ENCODE assay signal across 13 cellular contexts in genomic region chr14:95183532-95184412, GRCh38. TPM values are rescaled to one million over a fixed set of nuclear protein-coding genes. Genes with fewer than 3 reads are reported as not detected.
DNase-seq lines count a peak whose midpoint lies in the region; ATAC-seq and TF ChIP-seq lines count a peak whose summit lies in the region.
"Had no signal": no experiment of that assay in that cellular context is flagged by ENCODE, and none has a peak within 500 bp of the region (broad histone marks: within the 10 kb centered on the region; RNA-seq: fewer than 3 reads in every experiment).

No MANE protein-coding gene starts in this region.

- H3K36me3 ChIP-seq in mammary epithelial cell (ENCODE audit: insufficient read depth, low read length): no peaks in the 10 kb centered on the region
- no peaks in the 10 kb centered on the region for H3K36me3 ChIP-seq in spleen
- no peaks in the 10 kb centered on the region for H3K36me3 ChIP-seq in GM23248 (ENCODE audit: low read depth)
- H3K36me3 ChIP-seq: SJSA1 had no signal

- 90% methylated on average over 6 of the region's 6 CpGs for WGBS in mammary epithelial cell (ENCODE audit: low coverage, missing lambda C conversion rate)
- 43 to 49% (median 46%) methylated on average over 6 of the region's 6 CpGs for WGBS in spleen, 5 donors
- WGBS in GM23248 (ENCODE audit: low coverage in 1 of 2, low lambda C conversion rate in 2 of 2, missing lambda C conversion rate in 2 of 2), 2 experiments: 67 to 71% methylated on average over 6 of the region's 6 CpGs

- H3K4me2 ChIP-seq in mammary epithelial cell (ENCODE audit: insufficient read depth, low read depth, low read length): no peak overlapping the region
- H3K4me2 ChIP-seq in GM23248 (ENCODE audit: unreplicated experiment): no peak overlapping the region

- dilution Hi-C loops in mammary epithelial cell (cut with HindIII; ENCODE audit: low sequenced_read_pairs): no loop called here

- H3K27ac ChIP-seq in mammary epithelial cell (ENCODE audit: insufficient read depth, low read depth, low read length): no peak overlapping the region
- H3K27ac ChIP-seq in spleen: peak overlapping the region; percentile 53 to 93 (median 90)
- H3K27ac ChIP-seq in GM23248: no peak overlapping the region
- H3K27ac ChIP-seq: SJSA1 had no signal

- H3K9ac ChIP-seq in mammary epithelial cell (ENCODE audit: insufficient read depth, low read length) (no peak overlapping the region), GM23248 (no peak overlapping the region)

- H4K20me1 ChIP-seq in mammary epithelial cell (ENCODE audit: insufficient read depth, low read length) (no peaks in the 10 kb centered on the region), GM23248 (ENCODE audit: insufficient read depth) (no peaks in the 10 kb centered on the region)

- H3K79me2 ChIP-seq in mammary epithelial cell (ENCODE audit: insufficient read depth, low read length) (no peaks in the 10 kb centered on the region), GM23248 (ENCODE audit: insufficient read depth) (no peaks in the 10 kb centered on the region)

- peak; percentile 40 for DNase-seq in GM20000 (ENCODE audit: low spot score)
- DNase-seq in mammary epithelial cell: no peak
- DNase-seq in left lobe of liver (ENCODE audit: low spot score): no peak
- no peak for DNase-seq in spleen
- DNase-seq in T-helper 9 cell: no peak
- DNase-seq in GM23248: no peak
- no peak for DNase-seq in NCI-H748 (lab: John Stamatoyannopoulos, UW; ENCODE audit: unreplicated experiment)
- no peak for DNase-seq in SW480 (ENCODE audit: low spot score)
- DNase-seq: activated effector memory CD4-positive, alpha-beta T cell treated with anti-CD3 and anti-CD28 coated beads, Interleukin-2, amount 50 U/mL, for 16 hours; CD8-positive, alpha-beta T cell; MV-4-11; NCI-H69 had no signal

- no peaks in the 10 kb centered on the region for H3F3A ChIP-seq in GM23248 (ENCODE audit: insufficient read depth)

- ATAC-seq in left lobe of liver: peak; percentile 12
- ATAC-seq: CD8-positive, alpha-beta T cell had no signal

- no peaks in the 10 kb centered on the region for H3K27me3 ChIP-seq in mammary epithelial cell (ENCODE audit: insufficient read depth, low read length)
- H3K27me3 ChIP-seq in spleen (replicated peaks in 1 of 7): peaks cover 0 to 15% (median 0%) of the 10 kb centered on the region in 7 donors
- no peaks in the 10 kb centered on the region for H3K27me3 ChIP-seq in GM23248 (replicated peaks; ENCODE audit: insufficient read depth)
- H3K27me3 ChIP-seq: SJSA1 had no signal

- H3K4me1 ChIP-seq in mammary epithelial cell (ENCODE audit: insufficient read depth, low read length) (no peaks in the 10 kb centered on the region), spleen (peaks cover 8 to 56% (median 31%) of the 10 kb centered on the region in 6 donors), GM23248 (ENCODE audit: insufficient read depth) (0 out of 2 replicates have a peak, but pooled peaks cover 2% of the 10 kb centered on the region)

- H2AFZ ChIP-seq in mammary epithelial cell (ENCODE audit: low read depth, low read length): no peak overlapping the region
- H2AFZ ChIP-seq in GM23248: no peak overlapping the region

- in situ Hi-C loops in mammary epithelial cell (cut with MboI; ENCODE audit: low sequenced_read_pairs in 2 of 2): no loop called here
- in situ Hi-C loops in GM23248 (cut with MboI): no loop called here

- H3K9me3 ChIP-seq in mammary epithelial cell (replicated peaks; ENCODE audit: insufficient read depth, low read length) (no peaks in the 10 kb centered on the region), spleen (peaks cover 0 to 13% (median 0%) of the 10 kb centered on the region in 8 donors), GM23248 (ENCODE audit: low read depth) (no peaks in the 10 kb centered on the region)
- H3K9me3 ChIP-seq: SJSA1 had no signal

- no peak for TF ChIP-seq POLR2A in spleen (IDR thresholded peaks at IDR 0.05)

- no peaks in the 10 kb centered on the region for H3K9me2 ChIP-seq in GM23248 (ENCODE audit: insufficient read depth)

- no peak overlapping the region for H3K4me3 ChIP-seq in mammary epithelial cell (replicated peaks in 1 of 3; ENCODE audit: insufficient read depth in 1 of 3, low read depth in 2 of 3, low read length in 3 of 3)
- H3K4me3 ChIP-seq in spleen: no peak overlapping the region
- H3K4me3 ChIP-seq in GM23248: no peak overlapping the region
- H3K4me3 ChIP-seq: SJSA1 had no signal

- intact Hi-C loops in mammary epithelial cell (cut with micrococcal nuclease): no loop called here
- intact Hi-C loops in spleen (cut with DNase I; ENCODE audit: low total_unique reads): no loop called here

- CTCF ChIA-PET in mammary epithelial cell (lab: Charles Lee; ENCODE audit: low non-redundant PET): no interaction called here

- no peak for TF ChIP-seq CTCF in GM20000 (IDR thresholded peaks at IDR 0.05; ENCODE audit: extremely low read depth, missing control alignments)
- TF ChIP-seq CTCF in mammary epithelial cell (conservative IDR thresholded peaks at IDR 0.05 in 1 of 2, IDR thresholded peaks at IDR 0.05 in 1 of 2; ENCODE audit: extremely low read depth in 1 of 2, insufficient read depth in 1 of 2, low read depth in 1 of 2, low read length in 2 of 2): no peak
- no peak for TF ChIP-seq CTCF in spleen (IDR thresholded peaks at IDR 0.05 in 8 of 11, conservative IDR thresholded peaks at IDR 0.05 in 3 of 11)

- BruUV-seq in mammary epithelial cell (replicated peaks; lab: Mats Ljungman, UMichigan): TSS peak; percentile 6

RNA-seq across cellular contexts. Expression of gene DICER1, which starts 26.4 kb away (rescaled TPM):
- total RNA-seq in mammary epithelial cell (10 to 100 TPM; 48.4 to 56.0 TPM), left lobe of liver (35.2 TPM), spleen (100 to 1,000 TPM in 1 of 7 donors, 10 to 100 TPM in 6; 61.1 to 124 (median 91.9) TPM)
- polyA plus RNA-seq in mammary epithelial cell (17.1 TPM), spleen (10 to 100 TPM in 1 of 3 donors, 1 to 10 TPM in 2; 7.1 to 10.3 (median 8.3) TPM), GM23248 (2016; fragmentation: Nextera tagmentation; extraction: Ambion mirVana) (9.8 and 10.8 TPM in 2 replicates)
- 185 TPM for polyA minus RNA-seq in mammary epithelial cell
- 27.6 and 28.2 TPM in 2 replicates for total RNA-seq in GM23248 (2014; rRNA removed; shearing (Covaris generic))

Comparison
In these comparisons a context has a peak if more than half of its experiments do, and no peak if none do; other contexts are left out.
1. H3K27ac ChIP-seq: peak in spleen (8 of 8); none in mammary epithelial cell (single experiment) and GM23248 (single experiment).